Comparison of ENCODE assay signal across 19 cellular contexts in the genomic region with DNA sequence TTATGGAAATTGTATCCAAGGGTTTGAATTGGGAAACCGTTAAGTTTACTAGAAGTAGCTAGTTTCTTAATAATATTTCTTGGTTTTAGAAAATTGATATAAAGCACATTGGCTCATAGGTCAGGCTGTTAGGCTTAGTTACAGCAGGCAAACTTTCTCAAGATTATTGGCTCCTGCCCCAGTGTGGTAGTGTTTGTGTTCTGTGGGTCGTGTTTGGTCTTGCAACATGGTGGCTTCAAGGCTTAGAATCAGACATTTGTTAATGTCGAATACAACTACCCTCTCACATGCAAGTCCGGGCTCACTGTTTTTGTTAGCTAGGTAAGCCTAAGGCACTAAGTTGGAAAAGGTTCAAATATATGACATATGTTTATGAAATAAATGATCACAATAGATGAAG.
"Had no signal": no experiment of that assay in that cellular context is flagged by ENCODE, and none has a peak within 500 bp of the region (broad histone marks: within the 10 kb centered on the region; RNA-seq: fewer than 3 reads in every experiment).

No MANE protein-coding gene starts in this region.

- ATAC-seq: gastrocnemius medialis, natural killer cell had no signal

- DNase-seq: cortex of kidney; dorsolateral prefrontal cortex; effector CD8-positive, alpha-beta T cell; gastrocnemius medialis; glutamatergic neuron; kidney; left cardiac atrium; natural killer cell; small intestine; stimulated activated CD4-positive, alpha-beta T cell treated with anti-CD3 and anti-CD28 coated beads, Interleukin-12 subunit alpha, Interleukin-12 subunit beta, amount 100 ng/mL, for 4 hours; stimulated activated naive CD4-positive, alpha-beta T cell; stomach; substantia nigra; uterus had no signal

- H3K4me3 Mint-ChIP-seq: central memory CD8-positive, alpha-beta T cell; natural killer cell; neural crest cell; type B pancreatic cell had no signal

- H3K27ac Mint-ChIP-seq: natural killer cell, type B pancreatic cell had no signal

- H3K36me3 Mint-ChIP-seq: natural killer cell had no signal

- H3K27me3 Mint-ChIP-seq: central memory CD8-positive, alpha-beta T cell; type B pancreatic cell had no signal

- H3K4me3 ChIP-seq: dorsolateral prefrontal cortex, gastrocnemius medialis, right atrium auricular region, stomach, thoracic aorta, uterus had no signal

- H3K4me1 Mint-ChIP-seq: central memory CD8-positive, alpha-beta T cell had no signal

- H3K9me3 Mint-ChIP-seq: central memory CD8-positive, alpha-beta T cell; natural killer cell; neural crest cell; type B pancreatic cell had no signal
